ENCODE assay signal across 8 cellular contexts in the genomic region with DNA sequence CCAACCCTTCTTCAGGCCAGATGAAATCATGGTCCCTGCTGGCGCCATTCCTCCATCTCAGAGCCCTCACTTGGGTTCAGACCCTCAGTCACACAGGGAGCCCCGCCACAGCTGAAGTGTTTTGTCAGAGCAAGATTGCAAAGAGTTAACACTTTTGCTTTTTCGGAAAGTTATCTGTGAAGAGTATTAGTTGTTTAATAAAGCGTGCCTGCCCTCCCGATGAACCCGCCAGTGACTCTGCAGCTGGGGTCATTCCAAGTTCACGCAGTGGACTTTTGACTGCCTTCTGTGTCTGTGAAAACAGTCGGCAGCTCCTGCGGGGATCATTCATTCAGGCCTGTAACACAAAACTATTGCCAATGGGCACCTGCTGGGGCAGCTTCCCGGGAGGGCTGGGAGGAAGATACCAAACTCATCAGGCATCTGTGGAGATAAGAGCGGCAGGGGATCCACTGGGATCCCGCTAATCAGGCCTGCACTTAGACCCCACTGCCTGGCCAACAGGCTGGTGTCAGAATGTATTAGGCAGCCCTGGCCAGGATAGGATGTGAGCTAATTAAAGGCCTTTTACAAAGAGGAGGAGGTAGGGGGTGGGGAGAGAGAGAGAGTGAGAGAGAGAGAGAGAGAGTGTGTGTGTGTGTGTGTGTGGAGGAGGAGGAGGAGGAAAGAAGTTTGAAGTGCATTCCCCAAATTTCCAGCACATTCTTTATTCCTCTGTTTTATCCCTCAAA.
DNase-seq lines count a peak whose midpoint lies in the region; ATAC-seq and TF ChIP-seq lines count a peak whose summit lies in the region.

No MANE protein-coding gene starts in this region.

- no peaks in the 10 kb centered on the region for H3K27me3 Mint-ChIP-seq in activated T-cell treated with anti-CD3 and anti-CD28 coated beads, Interleukin-2, amount 50 U/mL, for 24 hours
- H3K27me3 Mint-ChIP-seq in MCF 10A (ENCODE audit: insufficient read depth, unreplicated experiment), result no peaks in the 10 kb centered on the region

- H3K4me3 ChIP-seq in lung (no peak overlapping the region), upper lobe of left lung (no peak overlapping the region)

- TF ChIP-seq CTCF in MCF 10A (IDR thresholded peaks at IDR 0.05; ENCODE audit: unreplicated experiment) (no peak), lung (IDR thresholded peaks at IDR 0.05; ENCODE audit: control extremely low read depth, extremely low read depth) (no peak), upper lobe of left lung (IDR thresholded peaks at IDR 0.05) (no peak)

- peaks cover 51% of the 10 kb centered on the region for H3K36me3 Mint-ChIP-seq in activated T-cell treated with anti-CD3 and anti-CD28 coated beads, Interleukin-2, amount 50 U/mL, for 24 hours (ENCODE audit: low read depth)
- peaks cover 7% of the 10 kb centered on the region for H3K36me3 Mint-ChIP-seq in MCF 10A (ENCODE audit: insufficient read depth, unreplicated experiment)

- WGBS in lung, 2 donors, result 40 to 65% methylated on average over 12 of the region's 12 CpGs
- WGBS in upper lobe of left lung, 2 donors, result 41 to 43% methylated on average over 12 of the region's 12 CpGs

- H3K4me1 ChIP-seq in lung (ENCODE audit: control insufficient read depth in 2 of 2, insufficient read depth in 2 of 2, low read length in 2 of 2), result peaks cover 25 to 34% of the 10 kb centered on the region in 2 donors
- H3K4me1 ChIP-seq in upper lobe of left lung, result peaks cover 51 to 56% (median 53%) of the 10 kb centered on the region in 4 donors

- peak overlapping the region; percentile 25 for H3K4me3 Mint-ChIP-seq in activated T-cell treated with anti-CD3 and anti-CD28 coated beads, Interleukin-2, amount 50 U/mL, for 24 hours
- H3K4me3 Mint-ChIP-seq in MCF 10A (ENCODE audit: unreplicated experiment), result no peak overlapping the region

- H3K9me3 ChIP-seq in lung (ENCODE audit: control insufficient read depth in 2 of 2, insufficient read depth in 1 of 2, low read length in 1 of 2), result no peaks in the 10 kb centered on the region
- no peaks in the 10 kb centered on the region for H3K9me3 ChIP-seq in upper lobe of left lung

- intact Hi-C loops in MCF 10A (cut with micrococcal nuclease), result no loop called here

- H3K27me3 ChIP-seq in lung (ENCODE audit: control insufficient read depth, insufficient read depth) (no peaks in the 10 kb centered on the region), upper lobe of left lung (no peaks in the 10 kb centered on the region)

- peaks cover 82% of the 10 kb centered on the region for H3K4me1 Mint-ChIP-seq in activated T-cell treated with anti-CD3 and anti-CD28 coated beads, Interleukin-2, amount 50 U/mL, for 24 hours (ENCODE audit: low read depth)
- H3K4me1 Mint-ChIP-seq in MCF 10A (ENCODE audit: insufficient read depth, unreplicated experiment), result peaks cover 25% of the 10 kb centered on the region

- H3K9me3 Mint-ChIP-seq in activated T-cell treated with anti-CD3 and anti-CD28 coated beads, Interleukin-2, amount 50 U/mL, for 24 hours, result no peaks in the 10 kb centered on the region
- no peaks in the 10 kb centered on the region for H3K9me3 Mint-ChIP-seq in MCF 10A (ENCODE audit: unreplicated experiment)

- no peak for TF ChIP-seq EP300 in upper lobe of left lung (IDR thresholded peaks at IDR 0.05)

- no peak for TF ChIP-seq POLR2A in upper lobe of left lung (IDR thresholded peaks at IDR 0.05)

- ATAC-seq in lung (ENCODE audit: insufficient read depth, low FRiP score) (no peak), upper lobe of left lung (ENCODE audit: low FRiP score in 2 of 2) (peak; percentile 68 to 81)

- CTCF ChIA-PET in MCF 10A (lab: Yijun Ruan, JAX), result no interaction called here

- no TSS peak for BruUV-seq in MCF 10A (replicated peaks; lab: Mats Ljungman, UMichigan)

- peak overlapping the region; percentile 72 to 81 for H3K27ac ChIP-seq in lung (ENCODE audit: low read depth in 1 of 2, low read length in 1 of 2)
- peak overlapping the region; percentile 55 to 86 (median 74) for H3K27ac ChIP-seq in upper lobe of left lung

- no peak for DNase-seq in activated T-cell treated with anti-CD3 and anti-CD28 coated beads, Interleukin-2, amount 50 U/mL, for 24 hours
- DNase-seq in activated T-cell treated with anti-CD3 and anti-CD28 coated beads for 4 hours, result no peak
- no peak for DNase-seq in MCF 10A (ENCODE audit: unreplicated experiment)
- DNase-seq in lung (ENCODE audit: low spot score), result no peak
- DNase-seq in upper lobe of left lung, result no peak
- DNase-seq in stimulated activated CD4-positive, alpha-beta T cell treated with anti-CD3 and anti-CD28 coated beads, Interleukin-2, amount 100 ng/mL, for 48 hours, result no peak
- DNase-seq in NCI-H1436 (lab: John Stamatoyannopoulos, UW), result no peak
- no peak for DNase-seq in amniotic stem cell (lab: John Stamatoyannopoulos, UW)

- POLR2A ChIA-PET in MCF 10A (lab: Yijun Ruan, JAX), result interaction anchor here (0.7 to 7.3 kb wide), 5 partner anchors 9 to 330 kb away, joined by 3 to 53 read pairs (median 3); partner anchors contain the start of gene DHRS3

- H3K27ac Mint-ChIP-seq in activated T-cell treated with anti-CD3 and anti-CD28 coated beads, Interleukin-2, amount 50 U/mL, for 24 hours, result peak overlapping the region; percentile 90
- H3K27ac Mint-ChIP-seq in MCF 10A (ENCODE audit: low read depth, unreplicated experiment), result peak overlapping the region; percentile 36

- H3K36me3 ChIP-seq in lung (ENCODE audit: control insufficient read depth in 2 of 2, insufficient read depth in 2 of 2, low read length in 2 of 2), result peaks cover 0 to 1% of the 10 kb centered on the region in 2 donors
- peaks cover 0 to 5% (median 0%) of the 10 kb centered on the region in 4 donors for H3K36me3 ChIP-seq in upper lobe of left lung
